In genomic region chr5:147504001-147504400, GRCh38 we compare ENCODE assay signal across 12 cellular contexts. TPM values are rescaled to one million over a fixed set of nuclear protein-coding genes. Genes with fewer than 3 reads are reported as not detected.
DNase-seq lines count a peak whose midpoint lies in the region; ATAC-seq and TF ChIP-seq lines count a peak whose summit lies in the region.
"Had no signal": no experiment of that assay in that cellular context is flagged by ENCODE, and none has a peak within 500 bp of the region (broad histone marks: within the 10 kb centered on the region; RNA-seq: fewer than 3 reads in every experiment).

No MANE protein-coding gene starts in this region.

- H3K14ac ChIP-seq in neuronal stem cell (ENCODE audit: low read length) = no peak overlapping the region

- H3K27ac ChIP-seq in colonic mucosa (no peak overlapping the region), left lung (peak overlapping the region; percentile 21 to 61), uterus (peak overlapping the region; percentile 91 to 93), neuronal stem cell (replicated peaks; ENCODE audit: low read length) (no peak overlapping the region)
- H3K27ac ChIP-seq: body of pancreas had no signal

- TF ChIP-seq POLR2A in uterus (IDR thresholded peaks at IDR 0.05) = no peak

- H3K18ac ChIP-seq in neuronal stem cell (ENCODE audit: low read length) = no peak overlapping the region

- no peak overlapping the region for H4K8ac ChIP-seq in neuronal stem cell (ENCODE audit: low read depth, low read length)

- H3K4me1 ChIP-seq in colonic mucosa = no peaks in the 10 kb centered on the region
- H3K4me1 ChIP-seq in left lung = peaks cover 0 to 4% of the 10 kb centered on the region in 2 donors
- peaks cover 0 to 8% of the 10 kb centered on the region in 2 donors for H3K4me1 ChIP-seq in uterus
- H3K4me1 ChIP-seq in neuronal stem cell (ENCODE audit: control insufficient read depth in 2 of 2, insufficient read depth in 1 of 2, low read depth in 1 of 2, low read length in 2 of 2) = peaks cover 0 to 5% of the 10 kb centered on the region in 2 donors

- DNase-seq in NCI-H2171 treated with DMSO at 0.1 percent for 48 hours (lab: John Stamatoyannopoulos, UW) (peak; percentile 8), NCI-H2171 (lab: John Stamatoyannopoulos, UW) (no peak), colonic mucosa (peak; percentile 21), left lung (no peak), uterus (peak; percentile 40 to 52), neuronal stem cell (ENCODE audit: low spot score) (no peak), NCI-H1930 (lab: John Stamatoyannopoulos, UW) (no peak)
- DNase-seq: 8988T; activated CD8-positive, alpha-beta memory T cell treated with anti-CD3 and anti-CD28 coated beads for 24 hours; body of pancreas; stimulated activated naive CD8-positive, alpha-beta T cell treated with anti-CD3 and anti-CD28 coated beads, Interleukin-15, amount 100 ng/mL, for 72 hours had no signal

- H3K27me3 ChIP-seq in colonic mucosa (no peaks in the 10 kb centered on the region), left lung (peaks cover 0 to 15% of the 10 kb centered on the region in 2 donors), uterus (no peaks in the 10 kb centered on the region), neuronal stem cell (ENCODE audit: control insufficient read depth in 3 of 3, insufficient read depth in 3 of 3, low read depth in 1 of 3, low read length in 3 of 3) (no peaks in the 10 kb centered on the region)
- H3K27me3 ChIP-seq: body of pancreas had no signal

- H3K23ac ChIP-seq in neuronal stem cell (ENCODE audit: low read depth, low read length, poor library complexity) = no peak overlapping the region

- H2BK5ac ChIP-seq in neuronal stem cell (ENCODE audit: low read length) = no peak overlapping the region

- no peak overlapping the region for H3K9ac ChIP-seq in colonic mucosa (ENCODE audit: low read depth in 2 of 2, low read length in 2 of 2)
- no peak overlapping the region for H3K9ac ChIP-seq in neuronal stem cell (ENCODE audit: low read depth, low read length, poor library complexity)

- H2BK12ac ChIP-seq in neuronal stem cell (ENCODE audit: low read length) = no peak overlapping the region

- no CpG with 5 or more reads among the region's 3 CpGs for WGBS in neuronal stem cell (ENCODE audit: extremely low coverage in 2 of 2, insufficient read length in 2 of 2, insufficient replicate concordance in 1 of 2), 2 donors

- intact Hi-C loops in colonic mucosa (cut with DNase I) = no loop called here
- intact Hi-C loops in left lung (cut with DNase I) = no loop called here
- intact Hi-C loops in uterus (cut with DNase I; ENCODE audit: low total_unique reads) = loop anchor here (10.0 kb wide), 1 partner anchor 49 kb away; no protein-coding TSS in a partner anchor

- no peak overlapping the region for H2BK120ac ChIP-seq in neuronal stem cell (ENCODE audit: low read depth, low read length)

- no peak for ATAC-seq in left lung
- ATAC-seq in HG02623 (IDR thresholded peaks at IDR 0.05; ENCODE audit: unreplicated experiment) = no peak
- ATAC-seq: body of pancreas; stimulated activated naive CD8-positive, alpha-beta T cell treated with anti-CD3 and anti-CD28 coated beads, Interleukin-15, amount 100 ng/mL, for 72 hours had no signal

- no peak overlapping the region for H3K4me2 ChIP-seq in neuronal stem cell (ENCODE audit: insufficient read depth, low read length, poor library complexity, severe bottlenecking)

- no peaks in the 10 kb centered on the region for H3K9me3 ChIP-seq in colonic mucosa
- H3K9me3 ChIP-seq in left lung = no peaks in the 10 kb centered on the region
- H3K9me3 ChIP-seq in uterus = no peaks in the 10 kb centered on the region
- H3K9me3 ChIP-seq in neuronal stem cell (replicated peaks in 1 of 2; ENCODE audit: control insufficient read depth in 2 of 2, insufficient read depth in 1 of 2, low read depth in 1 of 2, low read length in 2 of 2) = peaks cover 6 to 22% of the 10 kb centered on the region in 2 donors
- H3K9me3 ChIP-seq: body of pancreas had no signal

- H2AK5ac ChIP-seq in neuronal stem cell (ENCODE audit: low read depth, low read length) = no peak overlapping the region

- H3K4ac ChIP-seq in neuronal stem cell (ENCODE audit: low read length) = no peak overlapping the region

- no peak for TF ChIP-seq CTCF in colonic mucosa (IDR thresholded peaks at IDR 0.05)
- no peak for TF ChIP-seq CTCF in left lung (IDR thresholded peaks at IDR 0.05)
- no peak for TF ChIP-seq CTCF in uterus (IDR thresholded peaks at IDR 0.05)

- no peak overlapping the region for H2AFZ ChIP-seq in neuronal stem cell (ENCODE audit: low read length)

- peaks cover 3% of the 10 kb centered on the region for H3K79me1 ChIP-seq in neuronal stem cell (ENCODE audit: low read depth, low read length)

- H4K91ac ChIP-seq in neuronal stem cell (ENCODE audit: low read depth, low read length, poor library complexity) = no peak overlapping the region

- no peaks in the 10 kb centered on the region for H3K36me3 ChIP-seq in colonic mucosa
- no peaks in the 10 kb centered on the region for H3K36me3 ChIP-seq in left lung
- H3K36me3 ChIP-seq in uterus = no peaks in the 10 kb centered on the region
- peaks cover 2 to 48% of the 10 kb centered on the region in 2 donors for H3K36me3 ChIP-seq in neuronal stem cell (replicated peaks in 1 of 2; ENCODE audit: control insufficient read depth in 2 of 2, insufficient read depth in 2 of 2, low read length in 2 of 2)

- no peak overlapping the region for H3K4me3 ChIP-seq in colonic mucosa
- no peak overlapping the region for H3K4me3 ChIP-seq in left lung
- no peak overlapping the region for H3K4me3 ChIP-seq in uterus
- H3K4me3 ChIP-seq in neuronal stem cell (ENCODE audit: low read length in 2 of 2) = no peak overlapping the region
- H3K4me3 ChIP-seq: body of pancreas had no signal

- H2BK15ac ChIP-seq in neuronal stem cell (ENCODE audit: low read length) = no peak overlapping the region

RNA-seq across cellular contexts. Expression of gene DPYSL3, which starts 5.9 kb away (rescaled TPM):
- total RNA-seq in colonic mucosa (10 to 100 TPM in 1 of 2 donors, 1 to 10 TPM in 1; 8.8 to 32.2 TPM), left lung (10 to 100 TPM; 64.3 to 77.5 TPM), uterus (100 to 1,000 TPM; 121 to 213 (median 168) TPM)
- 143 TPM for polyA plus RNA-seq in neuronal stem cell (2013, experiment 1 of 2)
- 143 TPM for polyA plus RNA-seq in neuronal stem cell (2013, experiment 2 of 2)

Comparison
In these comparisons a context has a peak if more than half of its experiments do, and no peak if none do; other contexts are left out.
1. DNase-seq: peak in NCI-H2171 treated with DMSO at 0.1 percent for 48 hours (single experiment), colonic mucosa (single experiment) and uterus (2 of 2); none in NCI-H2171 (single experiment), left lung (0 of 2), neuronal stem cell (single experiment) and NCI-H1930 (0 of 2).
2. H3K27ac ChIP-seq: peak in left lung (2 of 2) and uterus (2 of 2); none in colonic mucosa (single experiment) and neuronal stem cell (single experiment).